17 cellular contexts compared by ENCODE assay signal in the genomic region with DNA sequence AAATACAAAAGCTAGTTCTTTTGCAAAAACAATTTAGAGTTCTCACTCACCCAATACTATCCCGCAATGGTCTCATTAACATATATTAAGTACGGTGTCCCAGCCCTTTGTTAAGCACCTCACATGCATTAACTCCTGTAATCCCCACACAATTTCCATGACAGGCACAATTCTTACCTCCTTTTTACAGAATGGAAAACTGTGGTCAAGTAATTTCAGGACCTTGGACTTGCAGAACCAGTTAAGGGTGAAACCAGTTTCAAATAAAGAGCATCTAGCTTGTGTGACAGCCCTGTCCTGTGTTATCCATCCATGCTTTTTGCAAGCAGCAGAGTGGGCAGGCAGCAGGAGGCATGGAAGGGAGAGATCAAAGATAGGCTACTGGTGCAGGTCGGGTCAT.
A peak's percentile ranks its signal among the peaks of the same experiment; 100 is the strongest.
DNase-seq lines count a peak whose midpoint lies in the region; ATAC-seq, FAIRE-seq and TF ChIP-seq lines count a peak whose summit lies in the region.
"Had no signal": no experiment of that assay in that cellular context is flagged by ENCODE, and none has a peak within 500 bp of the region (broad histone marks: within the 10 kb centered on the region; RNA-seq: fewer than 3 reads in every experiment).

No MANE protein-coding gene starts in this region.

- H3K27me3 ChIP-seq in HUES48 (ENCODE audit: control insufficient read depth, insufficient read depth, low read length) = no peaks in the 10 kb centered on the region
- no peaks in the 10 kb centered on the region for H3K27me3 ChIP-seq in H1 (replicated peaks in 1 of 4; ENCODE audit: control insufficient read depth in 3 of 4, extremely low read depth in 1 of 4, insufficient read depth in 3 of 4, low read length in 3 of 4)

- no peak for TF ChIP-seq CTCF in H1 (IDR thresholded peaks at IDR 0.05; ENCODE audit: control extremely low read depth in 1 of 3, insufficient read depth in 1 of 3, low read depth in 1 of 3, low read length in 3 of 3)
- TF ChIP-seq CTCF in D721Med (IDR thresholded peaks at IDR 0.05; ENCODE audit: insufficient read depth, missing control alignments) = no peak

- H3K36me3 ChIP-seq in HUES48 (ENCODE audit: control insufficient read depth, insufficient read depth, low read length) = no peaks in the 10 kb centered on the region
- H3K36me3 ChIP-seq in H1 (ENCODE audit: control insufficient read depth in 2 of 4, insufficient read depth in 4 of 4, low read length in 3 of 4) = no peaks in the 10 kb centered on the region

- H3K23ac ChIP-seq in H1 (ENCODE audit: insufficient read length) = no peak overlapping the region

- H2BK120ac ChIP-seq in H1 (replicated peaks; ENCODE audit: low read depth, low read length) = no peak overlapping the region

- 0 out of 2 replicates have a peak overlapping the region, but pooled peaks have one; percentile 26 for H3K4me3 ChIP-seq in HUES48 (ENCODE audit: low read depth, low read length)
- peak overlapping the region in 1 of 4 experiments; percentile 15; a peak in 1 of 8 replicates for H3K4me3 ChIP-seq in H1 (ENCODE audit: extremely low read depth in 1 of 4, insufficient read depth in 2 of 4, low read depth in 3 of 4, low read length in 4 of 4)

- CTCF ChIA-PET in H1 (lab: Charles Lee; ENCODE audit: partially characterized antibody) = interaction anchor here (0.6 to 1.0 kb wide), 2 partner anchors 15 to 96 kb away, joined by 3 read pairs; no protein-coding TSS in a partner anchor

- H4K5ac ChIP-seq in H1 (ENCODE audit: insufficient read length, low read depth, low read length) = no peak overlapping the region

- H3K27ac ChIP-seq in HUES48 (ENCODE audit: low read depth, low read length) (peak overlapping the region; percentile 79), H1 (ENCODE audit: low read depth, low read length) (no peak overlapping the region), caudate nucleus (ENCODE audit: low read depth, low read length) (no peak overlapping the region)

- no peak overlapping the region for H3K56ac ChIP-seq in H1 (replicated peaks; ENCODE audit: insufficient read length, low read depth, low read length)

- TF ChIP-seq RAD21 in H1 (IDR thresholded peaks at IDR 0.05 in 1 of 2, conservative IDR thresholded peaks at IDR 0.05 in 1 of 2; ENCODE audit: low read depth in 2 of 2, low read length in 2 of 2) = 0 out of 4 replicates have a peak, but pooled peaks of 1 of the 2 experiments have one; percentile 5

- H2AK5ac ChIP-seq in H1 (ENCODE audit: low read depth, low read length) = no peak overlapping the region

- no peaks in the 10 kb centered on the region for H3K79me1 ChIP-seq in H1 (ENCODE audit: low read depth, low read length)

- H2BK12ac ChIP-seq in H1 (ENCODE audit: low read depth, low read length) = no peak overlapping the region

- no peak overlapping the region for H3K18ac ChIP-seq in H1 (ENCODE audit: extremely low read depth, low read length)

- H4K20me1 ChIP-seq in H1 (replicated peaks in 1 of 2; ENCODE audit: control insufficient read depth in 1 of 2, insufficient read depth in 2 of 2, low read length in 2 of 2) = no peaks in the 10 kb centered on the region

- DNase-seq in H1 (ENCODE audit: low read depth in 1 of 2, low spot score in 2 of 2) (peak in 1 of 2 experiments; percentile 25), iPS-NIHi11 (ENCODE audit: low spot score) (peak; percentile 29), caudate nucleus (lab: John Stamatoyannopoulos, UW) (no peak), NCI-H1105 (lab: John Stamatoyannopoulos, UW) (no peak), D721Med (ENCODE audit: insufficient read length, low spot score) (no peak)
- DNase-seq: CD4-positive, CD25-positive, alpha-beta regulatory T cell; DMS79; GOT3; MV-4-11; NCI-H1694; NCI-H2081; NCI-H2171 treated with DMSO at 0.1 percent for 48 hours; NCI-H524 treated with DMSO at 0.1 percent for 48 hours; PC-3; Right ventricle myocardium superior had no signal

- no peak for TF ChIP-seq POLR2A in H1 (IDR thresholded peaks at IDR 0.05; ENCODE audit: control extremely low read depth in 1 of 2, low read depth in 2 of 2, low read length in 2 of 2)

- H3K9me3 ChIP-seq in HUES48 (ENCODE audit: control insufficient read depth, insufficient read depth, low read length) (no peaks in the 10 kb centered on the region), H1 (ENCODE audit: insufficient read depth in 2 of 2, low read depth in 1 of 2, low read length in 1 of 2) (peaks cover 0 to 4% of the 10 kb centered on the region in 2 experiments; a peak in 1 of 4 replicates)

- no peak overlapping the region for H4K8ac ChIP-seq in H1 (ENCODE audit: extremely low read depth, insufficient read depth, low read length)

- H4K91ac ChIP-seq in H1 (replicated peaks; ENCODE audit: insufficient read length, low read length) = no peak overlapping the region

- H2BK5ac ChIP-seq in H1 (ENCODE audit: low read depth, low read length) = no peak overlapping the region

- peak overlapping the region; percentile 31 to 38; a peak in 3 of 4 replicates for H3K4me2 ChIP-seq in H1 (ENCODE audit: insufficient read depth in 1 of 2, low read depth in 2 of 2, low read length in 2 of 2)

- 16% methylated on average over 3 of the region's 3 CpGs; no CpG with 5 or more reads in 1 of the 2 experiments for WGBS in H1 (ENCODE audit: extremely low coverage in 1 of 2, insufficient coverage in 1 of 2, insufficient read length in 1 of 2, insufficient replicate concordance in 2 of 2, low coverage in 1 of 2, low lambda C conversion rate in 2 of 2, missing lambda C conversion rate in 1 of 2), 2 experiments

- H2AFZ ChIP-seq in H1 (ENCODE audit: low read length) = no peak overlapping the region

- H2BK15ac ChIP-seq in H1 (ENCODE audit: low read length) = no peak overlapping the region

- no peak overlapping the region for H3K4ac ChIP-seq in H1 (replicated peaks; ENCODE audit: insufficient read length, low read depth, low read length)

- no peak for ATAC-seq in GM21529 (IDR thresholded peaks at IDR 0.05; ENCODE audit: unreplicated experiment)
- ATAC-seq: PC-3 had no signal

- H3K4me1 ChIP-seq in HUES48 (ENCODE audit: control insufficient read depth, insufficient read depth, low read length) = peaks cover 30% of the 10 kb centered on the region
- peaks cover 2 to 10% (median 5%) of the 10 kb centered on the region in 4 experiments; a peak in 5 of 7 replicates for H3K4me1 ChIP-seq in H1 (replicated peaks in 1 of 4; ENCODE audit: control insufficient read depth in 3 of 4, insufficient read depth in 4 of 4, low read length in 3 of 4)

- H3K9ac ChIP-seq in HUES48 (ENCODE audit: low read depth, low read length) = no peak overlapping the region
- H3K9ac ChIP-seq in H1 (replicated peaks in 1 of 4; ENCODE audit: extremely low read depth in 1 of 4, low read depth in 3 of 4, low read length in 3 of 4) = no peak overlapping the region

- TF ChIP-seq EP300 in H1 (IDR thresholded peaks at IDR 0.05; ENCODE audit: borderline replicate concordance in 1 of 2, low read depth in 2 of 2, low read length in 2 of 2) = 0 out of 3 replicates have a peak, but pooled peaks of 1 of the 2 experiments have one; percentile 4

- H2BK20ac ChIP-seq in H1 (ENCODE audit: low read length) = no peak overlapping the region

- no peak overlapping the region for H3K14ac ChIP-seq in H1 (ENCODE audit: insufficient read length)

- POLR2A ChIA-PET in H1 (lab: Charles Lee; ENCODE audit: partially characterized antibody) = no interaction called here

- no peaks in the 10 kb centered on the region for H3K79me2 ChIP-seq in H1 (ENCODE audit: control insufficient read depth in 1 of 2, insufficient read depth in 2 of 2, low read length in 2 of 2)

- FAIRE-seq in H1 (lab: Jason Lieb, UNC) (peak; percentile 85), D721Med (lab: Jason Lieb, UNC) (no peak)

- H3K23me2 ChIP-seq in H1 (ENCODE audit: low read depth, low read length) = no peaks in the 10 kb centered on the region

TF ChIP-seq in H1, 55 proteins besides CTCF, POLR2A, EP300 and RAD21:
- TF ChIP-seq PHF8 (conservative IDR thresholded peaks at IDR 0.05; ENCODE audit: low read depth, low read length) (no peak), RFX5 (IDR thresholded peaks at IDR 0.05; ENCODE audit: borderline replicate concordance, low read depth, low read length) (no peak), MAX (IDR thresholded peaks at IDR 0.05) (no peak), SIN3A (conservative IDR thresholded peaks at IDR 0.05 in 1 of 2, IDR thresholded peaks at IDR 0.05 in 1 of 2; ENCODE audit: low read depth in 1 of 2, low read length in 2 of 2) (0 out of 4 replicates have a peak, but pooled peaks of 1 of the 2 experiments have one; percentile 36), HDAC6 (IDR thresholded peaks at IDR 0.05; ENCODE audit: low read depth, low read length) (no peak), HDAC2 (IDR thresholded peaks at IDR 0.05; ENCODE audit: borderline replicate concordance in 1 of 2, low read depth in 2 of 2, low read length in 2 of 2) (peak in 1 of 2 experiments; percentile 53; a peak in 1 of 4 replicates)
